In genomic region chr1:26045712-26046312, GRCh38 we compare ENCODE assay signal across 10 cellular contexts. TPM values are rescaled to one million over a fixed set of nuclear protein-coding genes. Genes with fewer than 3 reads are reported as not detected.
A peak's percentile ranks its signal among the peaks of the same experiment; 100 is the strongest.
DNase-seq lines count a peak whose midpoint lies in the region; ATAC-seq and TF ChIP-seq lines count a peak whose summit lies in the region.
"Had no signal": no experiment of that assay in that cellular context is flagged by ENCODE, and none has a peak within 500 bp of the region (broad histone marks: within the 10 kb centered on the region; RNA-seq: fewer than 3 reads in every experiment).

A gene with protein sequence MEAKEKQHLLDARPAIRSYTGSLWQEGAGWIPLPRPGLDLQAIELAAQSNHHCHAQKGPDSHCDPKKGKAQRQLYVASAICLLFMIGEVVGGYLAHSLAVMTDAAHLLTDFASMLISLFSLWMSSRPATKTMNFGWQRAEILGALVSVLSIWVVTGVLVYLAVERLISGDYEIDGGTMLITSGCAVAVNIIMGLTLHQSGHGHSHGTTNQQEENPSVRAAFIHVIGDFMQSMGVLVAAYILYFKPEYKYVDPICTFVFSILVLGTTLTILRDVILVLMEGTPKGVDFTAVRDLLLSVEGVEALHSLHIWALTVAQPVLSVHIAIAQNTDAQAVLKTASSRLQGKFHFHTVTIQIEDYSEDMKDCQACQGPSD (minus strand): TSS chr1:26046118. CDS start chr1:26045896, 222 bp downstream.

- H2AFZ ChIP-seq in GM23338: peak within 1 kb of the TSS; percentile 90
- H2AFZ ChIP-seq in neuronal stem cell (ENCODE audit: low read length): peak within 1 kb of the TSS; percentile 85

- H3K36me3 ChIP-seq in GM23338 (ENCODE audit: insufficient read depth): no peaks in the 10 kb centered on the region
- H3K36me3 ChIP-seq in NT2/D1 (ENCODE audit: insufficient read depth, insufficient read length, low read length): no peaks in the 10 kb centered on the region
- no peaks in the 10 kb centered on the region for H3K36me3 ChIP-seq in neuronal stem cell (replicated peaks in 1 of 2; ENCODE audit: control insufficient read depth in 2 of 2, insufficient read depth in 2 of 2, low read length in 2 of 2)

- no peak within 1 kb of the TSS for H2BK5ac ChIP-seq in neuronal stem cell (ENCODE audit: low read length)

- no CpG with 5 or more reads among the region's 69 CpGs for WGBS in neuronal stem cell (ENCODE audit: extremely low coverage in 2 of 2, insufficient read length in 2 of 2, insufficient replicate concordance in 1 of 2), 2 donors

- H4K20me1 ChIP-seq in GM23338 (replicated peaks; ENCODE audit: insufficient read depth): 0 out of 2 replicates have a peak, but pooled peaks cover 4% of the 10 kb centered on the region

- H3K9me3 ChIP-seq in NT2/D1 (ENCODE audit: insufficient read depth, low read length) (no peaks in the 10 kb centered on the region), neuronal stem cell (replicated peaks in 1 of 2; ENCODE audit: control insufficient read depth in 2 of 2, insufficient read depth in 1 of 2, low read depth in 1 of 2, low read length in 2 of 2) (peaks cover 0 to 2% of the 10 kb centered on the region in 2 donors)

- H3K23ac ChIP-seq in neuronal stem cell (ENCODE audit: low read depth, low read length, poor library complexity): peak within 1 kb of the TSS; percentile 49

- no peak within 1 kb of the TSS for H3K14ac ChIP-seq in neuronal stem cell (ENCODE audit: low read length)

- no peaks in the 10 kb centered on the region for H3K9me2 ChIP-seq in GM23338 (ENCODE audit: insufficient read depth)

- no peak within 1 kb of the TSS for H3K27ac ChIP-seq in GM23338 (ENCODE audit: low read depth)
- no peak within 1 kb of the TSS for H3K27ac ChIP-seq in neuronal stem cell (replicated peaks; ENCODE audit: low read length)

- intact Hi-C loops in CD14-positive monocyte (cut with micrococcal nuclease): no loop called here

- no peaks in the 10 kb centered on the region for H3K9me3 Mint-ChIP-seq in GM23338
- H3K9me3 Mint-ChIP-seq in CD14-positive monocyte: peaks cover 0 to 12% (median 1%) of the 10 kb centered on the region in 7 donors

- ATAC-seq in GM23338 (peak; percentile 67), GM19023 (IDR thresholded peaks at IDR 0.05; ENCODE audit: unreplicated experiment) (no peak), GM21825 (IDR thresholded peaks at IDR 0.05; ENCODE audit: unreplicated experiment) (no peak)

- no peak within 1 kb of the TSS for H2BK120ac ChIP-seq in neuronal stem cell (ENCODE audit: low read depth, low read length)

- no peak within 1 kb of the TSS for H2BK12ac ChIP-seq in neuronal stem cell (ENCODE audit: low read length)

- H3K4me1 Mint-ChIP-seq in GM23338 (peaks cover 5% of the 10 kb centered on the region; the same call in 2 of the 3 replicates), CD14-positive monocyte (peaks cover 6% of the 10 kb centered on the region)

- TF ChIP-seq CTCF in GM23338 (conservative IDR thresholded peaks at IDR 0.05; ENCODE audit: low read depth in 2 of 2) (no peak), CD14-positive monocyte (IDR thresholded peaks at IDR 0.05) (no peak)

- peaks cover 52% of the 10 kb centered on the region for H3K27me3 Mint-ChIP-seq in GM23338 (ENCODE audit: insufficient read depth, low read depth, poor library complexity)
- H3K27me3 Mint-ChIP-seq in CD14-positive monocyte (ENCODE audit: low read depth in 3 of 3): peaks cover 51 to 85% (median 65%) of the 10 kb centered on the region in 3 donors

- H4K8ac ChIP-seq in neuronal stem cell (ENCODE audit: low read depth, low read length): peak within 1 kb of the TSS; percentile 19

- H2AK5ac ChIP-seq in neuronal stem cell (ENCODE audit: low read depth, low read length): peak within 1 kb of the TSS; percentile 40

- H3K4me3 ChIP-seq in GM23338 (peak within 1 kb of the TSS; percentile 60), NT2/D1 (ENCODE audit: insufficient read length, low read depth) (peak within 1 kb of the TSS; percentile 36), neuronal stem cell (ENCODE audit: low read length in 2 of 2) (peak within 1 kb of the TSS; percentile 24 to 59)

- H3F3A ChIP-seq in GM23338 (replicated peaks; ENCODE audit: low read depth): no peaks in the 10 kb centered on the region

- H2BK15ac ChIP-seq in neuronal stem cell (ENCODE audit: low read length): peak within 1 kb of the TSS; percentile 79

- H3K27me3 ChIP-seq in GM23338 (ENCODE audit: insufficient read depth): peaks cover 84% of the 10 kb centered on the region
- H3K27me3 ChIP-seq in NT2/D1 (ENCODE audit: insufficient read depth, insufficient read length): peaks cover 79% of the 10 kb centered on the region
- H3K27me3 ChIP-seq in neuronal stem cell (ENCODE audit: control insufficient read depth in 3 of 3, insufficient read depth in 3 of 3, low read depth in 1 of 3, low read length in 3 of 3): peaks cover 21 to 93% (median 70%) of the 10 kb centered on the region in 3 experiments

- H3K36me3 Mint-ChIP-seq in GM23338 (ENCODE audit: low read depth) (no peaks in the 10 kb centered on the region), CD14-positive monocyte (no peaks in the 10 kb centered on the region)

- H3K79me1 ChIP-seq in neuronal stem cell (ENCODE audit: low read depth, low read length): no peaks in the 10 kb centered on the region

- H3K9ac ChIP-seq in NT2/D1 (ENCODE audit: insufficient read length, low read depth) (peak within 1 kb of the TSS; percentile 65), neuronal stem cell (ENCODE audit: low read depth, low read length, poor library complexity) (peak within 1 kb of the TSS; percentile 73)

- DNase-seq in GM23338 (ENCODE audit: low spot score) (peak; percentile 67), NT2/D1 (ENCODE audit: low read depth, low spot score) (no peak), germinal center (ENCODE audit: low spot score) (peak; percentile 22), neuronal stem cell (ENCODE audit: low spot score) (no peak), CD14-positive monocyte (ENCODE audit: low spot score) (no peak)
- DNase-seq: activated naive CD4-positive, alpha-beta T cell; NCI-H2107 had no signal

- H3K4me3 Mint-ChIP-seq in GM23338: peak within 1 kb of the TSS; percentile 69
- peak within 1 kb of the TSS in 1 of 2 donors; percentile 84 for H3K4me3 Mint-ChIP-seq in CD14-positive monocyte

- H3K27ac Mint-ChIP-seq in GM23338 (no peak within 1 kb of the TSS), CD14-positive monocyte (no peak within 1 kb of the TSS)

- no peaks in the 10 kb centered on the region for H3K4me1 ChIP-seq in GM23338 (ENCODE audit: insufficient read depth)
- H3K4me1 ChIP-seq in NT2/D1 (ENCODE audit: insufficient read depth, insufficient read length): peaks cover 10% of the 10 kb centered on the region
- H3K4me1 ChIP-seq in neuronal stem cell (ENCODE audit: control insufficient read depth in 2 of 2, insufficient read depth in 1 of 2, low read depth in 1 of 2, low read length in 2 of 2): peaks cover 0 to 8% of the 10 kb centered on the region in 2 donors

- peak within 1 kb of the TSS; percentile 86 for H3K18ac ChIP-seq in neuronal stem cell (ENCODE audit: low read length)

- H3K4ac ChIP-seq in neuronal stem cell (ENCODE audit: low read length): no peak within 1 kb of the TSS

- H3K4me2 ChIP-seq in GM23338 (peak within 1 kb of the TSS; percentile 80), neuronal stem cell (ENCODE audit: insufficient read depth, low read length, poor library complexity, severe bottlenecking) (peak within 1 kb of the TSS; percentile 63)

- no peak within 1 kb of the TSS for H4K91ac ChIP-seq in neuronal stem cell (ENCODE audit: low read depth, low read length, poor library complexity)

- no peaks in the 10 kb centered on the region for H3K79me2 ChIP-seq in GM23338 (replicated peaks; ENCODE audit: insufficient read depth)

TF ChIP-seq in GM23338, 12 proteins besides CTCF, POLR2A, EP300 and RAD21 (continues in another document):
- no peak for TF ChIP-seq ZNF331 (CRISPR knock-in tag; IDR thresholded peaks at IDR 0.05; ENCODE audit: low read depth)

RNA-seq across cellular contexts. Expression of the gene that starts here (rescaled TPM):
- total RNA-seq in GM23338 (2014; rRNA removed; shearing (Covaris generic)): 0.07 TPM in 1 of 2 replicates, not detected in the other
- polyA plus RNA-seq in GM23338 (2016; fragmentation: Nextera tagmentation; extraction: Ambion mirVana) (not detected in 2 replicates), CD14-positive monocyte (not detected)
- polyA plus RNA-seq in neuronal stem cell (2013, experiment 1 of 2): 0.07 TPM
- polyA plus RNA-seq in neuronal stem cell (2013, experiment 2 of 2): 0.03 TPM
- total RNA-seq: T-helper 2 cell treated with Interferon-gamma antibody and Interleukin-4, amounts not matched to agents 100 ng/mL and 5 ng/mL, for 36 hours had no signal

Comparison
In these comparisons a context has a peak if more than half of its experiments do, and no peak if none do; other contexts are left out.
1. Peak in DNase-seq, ATAC-seq, H3K4me3 ChIP-seq and H3K4me2 ChIP-seq in GM23338; RNA of the gene not detected or under 1 TPM.